1 cellular context compared by ENCODE assay signal in genomic region chr2:28445448-28446258, GRCh38.
TF ChIP-seq lines count a peak whose summit lies in the region.

No MANE protein-coding gene starts in this region.

TF ChIP-seq in GM23338, 12 proteins besides CTCF, POLR2A, EP300 and RAD21 (continued from another document):
- TF ChIP-seq REST (IDR thresholded peaks at IDR 0.05; ENCODE audit: unreplicated experiment) (no peak), POLR2AphosphoS5 (IDR thresholded peaks at IDR 0.05; ENCODE audit: low read depth) (no peak), ZNF114 (CRISPR knock-in tag; IDR thresholded peaks at IDR 0.05) (no peak), CREB1 (CRISPR knock-in tag; IDR thresholded peaks at IDR 0.05; ENCODE audit: low read depth) (no peak), ETS1 (IDR thresholded peaks at IDR 0.05) (no peak), EZH2 (IDR thresholded peaks at IDR 0.05; ENCODE audit: low read depth, unreplicated experiment) (no peak), STAT1 (IDR thresholded peaks at IDR 0.05; ENCODE audit: unreplicated experiment) (no peak), NANOG (IDR thresholded peaks at IDR 0.05; ENCODE audit: borderline replicate concordance) (no peak)
